ENCODE assay signal across 10 cellular contexts in genomic region chr20:14700641-14700965, GRCh38.
DNase-seq lines count a peak whose midpoint lies in the region; ATAC-seq and TF ChIP-seq lines count a peak whose summit lies in the region.
"Had no signal": no experiment of that assay in that cellular context is flagged by ENCODE, and none has a peak within 500 bp of the region (broad histone marks: within the 10 kb centered on the region; RNA-seq: fewer than 3 reads in every experiment).

No MANE protein-coding gene starts in this region.

- no peaks in the 10 kb centered on the region for H3K27me3 ChIP-seq in rectal smooth muscle tissue (ENCODE audit: control insufficient read depth, insufficient read depth, low read length)

- H3K4me1 ChIP-seq in rectal smooth muscle tissue (ENCODE audit: control insufficient read depth, insufficient read depth, low read length) (no peaks in the 10 kb centered on the region), OCI-LY7 (ENCODE audit: insufficient read depth, low read length, poor library complexity, severe bottlenecking) (no peaks in the 10 kb centered on the region)

- no peak overlapping the region for H3K4me3 ChIP-seq in astrocyte of the spinal cord (ENCODE audit: low read depth, low read length)
- peak overlapping the region; percentile 30 for H3K4me3 ChIP-seq in rectal smooth muscle tissue (ENCODE audit: low read length)
- no peak overlapping the region for H3K4me3 ChIP-seq in OCI-LY7 (ENCODE audit: low read depth, low read length, poor library complexity, severe bottlenecking)

- H3K79me2 ChIP-seq in OCI-LY7 (ENCODE audit: insufficient read depth, low read depth, low read length): no peaks in the 10 kb centered on the region

- H3K9me2 ChIP-seq in OCI-LY7 (ENCODE audit: insufficient read depth, low read length): no peaks in the 10 kb centered on the region

- TF ChIP-seq CTCF in astrocyte of the spinal cord (IDR thresholded peaks at IDR 0.05; ENCODE audit: low read depth, low read length): no peak
- TF ChIP-seq CTCF in GM10266 (IDR thresholded peaks at IDR 0.05; ENCODE audit: control insufficient read depth, insufficient read depth, low read depth, missing control alignments): no peak
- TF ChIP-seq CTCF in OCI-LY7 (conservative IDR thresholded peaks at IDR 0.05; ENCODE audit: low read length): no peak

- POLR2A ChIA-PET in OCI-LY7 (lab: Charles Lee): no interaction called here

- peak; percentile 3 for DNase-seq in astrocyte of the spinal cord (ENCODE audit: low read depth, low spot score)
- no peak for DNase-seq in GM10266 (ENCODE audit: extremely low spot score)
- no peak for DNase-seq in OCI-LY7 (ENCODE audit: low spot score)
- DNase-seq in SW 1271 (lab: John Stamatoyannopoulos, UW): no peak
- no peak for DNase-seq in iPS-NIHi7 (ENCODE audit: extremely low spot score)
- DNase-seq: NCI-H2029, T-helper 1 cell had no signal

- CTCF ChIA-PET in OCI-LY7 (lab: Charles Lee; ENCODE audit: unreplicated experiment): no interaction called here

- in situ Hi-C loops in astrocyte of the spinal cord (cut with HindIII; ENCODE audit: low sequenced_read_pairs): no loop called here

- ATAC-seq in GM18907 (IDR thresholded peaks at IDR 0.05; ENCODE audit: unreplicated experiment) (peak; percentile 68), HG03064 (IDR thresholded peaks at IDR 0.05; ENCODE audit: low read depth, unreplicated experiment) (peak; percentile 42)

- H3K36me3 ChIP-seq in rectal smooth muscle tissue (ENCODE audit: control insufficient read depth, insufficient read depth, low read length) (no peaks in the 10 kb centered on the region), OCI-LY7 (ENCODE audit: insufficient read depth, low read length) (no peaks in the 10 kb centered on the region)

- no peaks in the 10 kb centered on the region for H4K20me1 ChIP-seq in OCI-LY7 (ENCODE audit: insufficient read depth, low read length)

- BruUV-seq in OCI-LY7 (replicated peaks; lab: Mats Ljungman, UMichigan): no TSS peak

- no peak overlapping the region for H3K9ac ChIP-seq in rectal smooth muscle tissue (ENCODE audit: low read length)

- no peak overlapping the region for H2AFZ ChIP-seq in OCI-LY7 (ENCODE audit: low read length)

- H3K4me2 ChIP-seq in OCI-LY7 (ENCODE audit: low read length): no peak overlapping the region

- intact Hi-C loops in OCI-LY7 (cut with micrococcal nuclease; ENCODE audit: unreplicated experiment): no loop called here

- H3K9me3 ChIP-seq in OCI-LY7 (ENCODE audit: low read length): no peaks in the 10 kb centered on the region

- H3K27ac ChIP-seq in rectal smooth muscle tissue (ENCODE audit: low read depth, low read length) (no peak overlapping the region), OCI-LY7 (ENCODE audit: low read depth, low read length, poor library complexity, severe bottlenecking) (no peak overlapping the region)
